In genomic region chr6:90216081-90216977, GRCh38 we compare ENCODE assay signal across 8 cellular contexts.
A peak's percentile ranks its signal among the peaks of the same experiment; 100 is the strongest.
DNase-seq lines count a peak whose midpoint lies in the region; ATAC-seq and TF ChIP-seq lines count a peak whose summit lies in the region.

No MANE protein-coding gene starts in this region.

- peak overlapping the region; percentile 15 for H2AFZ ChIP-seq in SU-DHL-6 (ENCODE audit: low read depth, low read length, severe bottlenecking)

- peak overlapping the region; percentile 82 for H3K27ac ChIP-seq in SU-DHL-6 (ENCODE audit: low read depth, low read length)

- ATAC-seq in HG02943 (IDR thresholded peaks at IDR 0.05; ENCODE audit: low read depth, unreplicated experiment) (peak; percentile 50), GM19035 (IDR thresholded peaks at IDR 0.05; ENCODE audit: unreplicated experiment) (no peak)
- peak; percentile 86 to 87 for ATAC-seq in stimulated activated naive B cell treated with anti-CD40 and anti-IgM and Interleukin-4, amounts not matched to agents 10 μg/mL and 1 μg/mL and 100 μg/mL, for 72 hours (replicated peaks)

- no peak for TF ChIP-seq CTCF in SU-DHL-6 (IDR thresholded peaks at IDR 0.05; ENCODE audit: insufficient read depth, low read length, poor library complexity, severe bottlenecking)
- no peak for TF ChIP-seq CTCF in fibroblast of villous mesenchyme (IDR thresholded peaks at IDR 0.05; ENCODE audit: insufficient read depth, low read depth, low read length)

- no peak for DNase-seq in T-helper 2 cell treated with Interferon-gamma antibody and Interleukin-4, amounts not matched to agents 5 μg/mL and 100 μg/mL, for 36 hours (ENCODE audit: low spot score)
- no peak for DNase-seq in T-helper 2 cell
- peak; percentile 82 for DNase-seq in fibroblast of villous mesenchyme (ENCODE audit: low read depth)
- DNase-seq in stimulated activated naive B cell treated with anti-CD40 and anti-IgM and Interleukin-4, amounts not matched to agents 10 μg/mL and 1 μg/mL and 100 μg/mL, for 72 hours, result peak; percentile 84
- DNase-seq in inferior parietal cortex (ENCODE audit: extremely low spot score), result no peak

- H3K27me3 ChIP-seq in SU-DHL-6 (ENCODE audit: low read length), result no peaks in the 10 kb centered on the region

- no peaks in the 10 kb centered on the region for H3K36me3 ChIP-seq in SU-DHL-6 (ENCODE audit: low read length)

- H3K36me3 Mint-ChIP-seq in T-helper 2 cell treated with Interferon-gamma antibody and Interleukin-4, amounts not matched to agents 5 μg/mL and 100 μg/mL, for 36 hours (ENCODE audit: low read depth), result peaks cover 5% of the 10 kb centered on the region
- peaks cover 0 to 16% of the 10 kb centered on the region in 2 donors for H3K36me3 Mint-ChIP-seq in stimulated activated naive B cell treated with anti-CD40 and anti-IgM and Interleukin-4, amounts not matched to agents 10 μg/mL and 1 μg/mL and 100 μg/mL, for 72 hours

- H3K4me2 ChIP-seq in SU-DHL-6 (ENCODE audit: low read depth, low read length, poor library complexity, severe bottlenecking), result peak overlapping the region; percentile 70

- H3K27me3 Mint-ChIP-seq in T-helper 2 cell treated with Interferon-gamma antibody and Interleukin-4, amounts not matched to agents 5 μg/mL and 100 μg/mL, for 36 hours (ENCODE audit: low read depth), result no peaks in the 10 kb centered on the region
- no peaks in the 10 kb centered on the region for H3K27me3 Mint-ChIP-seq in stimulated activated naive B cell treated with anti-CD40 and anti-IgM and Interleukin-4, amounts not matched to agents 10 μg/mL and 1 μg/mL and 100 μg/mL, for 72 hours

- no peaks in the 10 kb centered on the region for H3K9me2 ChIP-seq in SU-DHL-6 (replicated peaks; ENCODE audit: insufficient read depth, low read length)

- no peaks in the 10 kb centered on the region for H4K20me1 ChIP-seq in SU-DHL-6 (ENCODE audit: low read depth, low read length)

- H3F3A ChIP-seq in SU-DHL-6 (ENCODE audit: insufficient read depth), result peaks cover 55% of the 10 kb centered on the region

- H3K4me3 ChIP-seq in SU-DHL-6 (ENCODE audit: insufficient read depth, low read length, poor library complexity, severe bottlenecking) (peak overlapping the region; percentile 7), fibroblast of villous mesenchyme (ENCODE audit: low read depth, low read length) (no peak overlapping the region)

- H3K4me3 Mint-ChIP-seq in T-helper 2 cell treated with Interferon-gamma antibody and Interleukin-4, amounts not matched to agents 5 μg/mL and 100 μg/mL, for 36 hours, result peak overlapping the region; percentile 44
- H3K4me3 Mint-ChIP-seq in stimulated activated naive B cell treated with anti-CD40 and anti-IgM and Interleukin-4, amounts not matched to agents 10 μg/mL and 1 μg/mL and 100 μg/mL, for 72 hours, result peak overlapping the region; percentile 79 to 81

- peak overlapping the region; percentile 54 for H3K9ac ChIP-seq in SU-DHL-6 (ENCODE audit: low read length)

- no peaks in the 10 kb centered on the region for H3K9me3 Mint-ChIP-seq in T-helper 2 cell treated with Interferon-gamma antibody and Interleukin-4, amounts not matched to agents 5 μg/mL and 100 μg/mL, for 36 hours
- H3K9me3 Mint-ChIP-seq in stimulated activated naive B cell treated with anti-CD40 and anti-IgM and Interleukin-4, amounts not matched to agents 10 μg/mL and 1 μg/mL and 100 μg/mL, for 72 hours, result no peaks in the 10 kb centered on the region

- peaks cover 31% of the 10 kb centered on the region for H3K4me1 Mint-ChIP-seq in T-helper 2 cell treated with Interferon-gamma antibody and Interleukin-4, amounts not matched to agents 5 μg/mL and 100 μg/mL, for 36 hours (ENCODE audit: low read depth)
- H3K4me1 Mint-ChIP-seq in stimulated activated naive B cell treated with anti-CD40 and anti-IgM and Interleukin-4, amounts not matched to agents 10 μg/mL and 1 μg/mL and 100 μg/mL, for 72 hours, result peaks cover 32 to 45% of the 10 kb centered on the region in 2 donors

- H3K9me3 ChIP-seq in SU-DHL-6 (ENCODE audit: insufficient read depth, low read length), result no peaks in the 10 kb centered on the region

- H3K27ac Mint-ChIP-seq in T-helper 2 cell treated with Interferon-gamma antibody and Interleukin-4, amounts not matched to agents 5 μg/mL and 100 μg/mL, for 36 hours, result peak overlapping the region; percentile 22
- H3K27ac Mint-ChIP-seq in stimulated activated naive B cell treated with anti-CD40 and anti-IgM and Interleukin-4, amounts not matched to agents 10 μg/mL and 1 μg/mL and 100 μg/mL, for 72 hours, result no peak overlapping the region

- peaks cover 34% of the 10 kb centered on the region for H3K79me2 ChIP-seq in SU-DHL-6 (ENCODE audit: insufficient read depth, low read length)

Comparison
In these comparisons a context has a peak if more than half of its experiments do, and no peak if none do; other contexts are left out.
1. DNase-seq: peak in fibroblast of villous mesenchyme (single experiment) and stimulated activated naive B cell treated with anti-CD40 and anti-IgM and Interleukin-4, amounts not matched to agents 10 μg/mL and 1 μg/mL and 100 μg/mL, for 72 hours (single experiment); none in T-helper 2 cell treated with Interferon-gamma antibody and Interleukin-4, amounts not matched to agents 5 μg/mL and 100 μg/mL, for 36 hours (single experiment), T-helper 2 cell (0 of 5) and inferior parietal cortex (single experiment).